Comparison of ENCODE assay signal across 8 cellular contexts in the genomic region with DNA sequence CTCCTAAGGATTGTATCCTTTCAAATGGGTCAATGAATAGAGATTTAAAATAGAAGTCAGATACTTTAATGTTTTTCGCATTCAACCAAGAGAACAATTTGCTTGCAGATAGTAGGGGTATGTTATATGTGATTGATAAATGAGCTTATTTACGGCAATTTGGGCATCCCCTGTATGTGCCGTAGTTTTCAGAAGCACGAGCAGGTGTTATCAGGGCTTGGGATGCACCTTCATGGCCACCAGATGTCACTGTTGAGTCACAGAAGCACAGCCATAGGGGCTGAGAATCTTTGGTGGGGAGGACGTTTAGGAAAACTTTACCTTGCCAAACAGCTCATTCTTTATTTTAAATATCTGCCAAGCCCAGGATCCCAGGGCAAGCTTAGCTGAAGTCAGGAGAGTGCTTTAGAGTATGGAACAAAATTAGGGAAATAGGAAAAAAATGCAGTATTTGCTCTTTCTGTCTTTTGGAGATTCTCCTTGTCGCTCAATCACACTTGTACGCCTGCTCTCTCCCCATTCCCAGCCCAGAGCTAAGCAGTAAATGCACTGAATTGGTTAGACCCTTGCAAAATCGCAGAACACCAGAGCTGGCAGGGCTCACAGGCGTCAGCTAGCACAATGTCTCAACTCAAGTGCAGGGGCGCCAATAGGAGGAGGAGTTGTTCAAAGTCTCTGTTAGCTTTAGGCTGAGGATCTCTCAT.
DNase-seq lines count a peak whose midpoint lies in the region; ATAC-seq and TF ChIP-seq lines count a peak whose summit lies in the region.

No MANE protein-coding gene starts in this region.

- H3K36me3 Mint-ChIP-seq in CD8-positive, alpha-beta memory T cell, result no peaks in the 10 kb centered on the region
- H3K36me3 Mint-ChIP-seq in activated B cell treated with CpG ODN at 0.5 μM for 24 hours (ENCODE audit: low read depth), result no peaks in the 10 kb centered on the region

- peak; percentile 11 to 57 (median 37) for DNase-seq in CD8-positive, alpha-beta memory T cell
- DNase-seq in NAMALWA (ENCODE audit: low spot score), result peak; percentile 78
- no peak for DNase-seq in activated B cell treated with CpG ODN at 0.5 μM for 24 hours
- peak; percentile 61 to 67 for DNase-seq in cardiac fibroblast (ENCODE audit: low read depth in 2 of 2)
- peak; percentile 1 for DNase-seq in kidney glomerular epithelial cell (lab: John Stamatoyannopoulos, UW)
- DNase-seq in stimulated activated CD4-positive, alpha-beta T cell treated with anti-CD3 and anti-CD28 coated beads, Interleukin-4, amount 100 ng/mL, for 1 hour, result peak; percentile 31

- no peaks in the 10 kb centered on the region for H3K9me3 Mint-ChIP-seq in CD8-positive, alpha-beta memory T cell
- peaks cover 6% of the 10 kb centered on the region for H3K9me3 Mint-ChIP-seq in activated B cell treated with CpG ODN at 0.5 μM for 24 hours

- no peaks in the 10 kb centered on the region for H3K4me1 Mint-ChIP-seq in CD8-positive, alpha-beta memory T cell
- no peaks in the 10 kb centered on the region for H3K4me1 Mint-ChIP-seq in activated B cell treated with CpG ODN at 0.5 μM for 24 hours

- intact Hi-C loops in activated B cell treated with CpG ODN at 0.5 μM for 24 hours (cut with micrococcal nuclease), result no loop called here

- H3K4me1 ChIP-seq in CD8-positive, alpha-beta memory T cell (ENCODE audit: insufficient read depth, low read length), result no peaks in the 10 kb centered on the region

- H3K9me3 ChIP-seq in CD8-positive, alpha-beta memory T cell (ENCODE audit: low read length), result no peaks in the 10 kb centered on the region

- H3K4me3 ChIP-seq in CD8-positive, alpha-beta memory T cell (ENCODE audit: low read length), result no peak overlapping the region
- no peak overlapping the region for H3K4me3 ChIP-seq in cardiac fibroblast (replicated peaks in 1 of 2; ENCODE audit: low read depth in 2 of 2, low read length in 2 of 2)

- peaks cover 13 to 29% of the 10 kb centered on the region in 2 donors for H3K27me3 Mint-ChIP-seq in CD8-positive, alpha-beta memory T cell
- peaks cover 8% of the 10 kb centered on the region for H3K27me3 Mint-ChIP-seq in activated B cell treated with CpG ODN at 0.5 μM for 24 hours

- H3K36me3 ChIP-seq in CD8-positive, alpha-beta memory T cell (ENCODE audit: insufficient read depth, low read length), result no peaks in the 10 kb centered on the region

- H3K27me3 ChIP-seq in CD8-positive, alpha-beta memory T cell (ENCODE audit: insufficient read depth, low read length, poor library complexity, severe bottlenecking), result no peaks in the 10 kb centered on the region

- CTCF ChIA-PET in CD8-positive, alpha-beta memory T cell (lab: Charles Lee), result interaction anchor here (0.9 to 2.8 kb wide), 13 partner anchors 9 to 949 kb away, joined by 3 to 18 read pairs (median 4); no protein-coding TSS in a partner anchor
- CTCF ChIA-PET in activated B cell treated with CpG ODN at 0.5 μM for 24 hours (lab: Charles Lee), result interaction anchor here (0.9 to 3.5 kb wide), 8 partner anchors 9 to 1183 kb away, joined by 3 to 19 read pairs (median 6); no protein-coding TSS in a partner anchor

- POLR2A ChIA-PET in CD8-positive, alpha-beta memory T cell (lab: Charles Lee), result no interaction called here
- POLR2A ChIA-PET in activated B cell treated with CpG ODN at 0.5 μM for 24 hours (lab: Charles Lee), result no interaction called here

- H3K27ac Mint-ChIP-seq in CD8-positive, alpha-beta memory T cell, result no peak overlapping the region
- no peak overlapping the region for H3K27ac Mint-ChIP-seq in activated B cell treated with CpG ODN at 0.5 μM for 24 hours

- no peak for TF ChIP-seq CTCF in activated B cell treated with CpG ODN at 0.5 μM for 24 hours (IDR thresholded peaks at IDR 0.05)
- TF ChIP-seq CTCF in cardiac fibroblast (IDR thresholded peaks at IDR 0.05; ENCODE audit: low read depth, low read length), result peak; percentile 94

- no peak overlapping the region for H3K27ac ChIP-seq in CD8-positive, alpha-beta memory T cell (ENCODE audit: low read depth, low read length)

- peak; percentile 70 for ATAC-seq in GM21423 (IDR thresholded peaks at IDR 0.05; ENCODE audit: unreplicated experiment)
- ATAC-seq in activated B cell treated with CpG ODN at 0.5 μM for 24 hours (ENCODE audit: low read depth), result peak; percentile 60
- no peak for ATAC-seq in HG02840 (IDR thresholded peaks at IDR 0.05; ENCODE audit: low FRiP score, unreplicated experiment)

- H3K4me3 Mint-ChIP-seq in CD8-positive, alpha-beta memory T cell, result no peak overlapping the region
- H3K4me3 Mint-ChIP-seq in activated B cell treated with CpG ODN at 0.5 μM for 24 hours, result no peak overlapping the region
